Comparison of ENCODE assay signal across 23 cellular contexts in genomic region chr3:127006781-127007436, GRCh38. TPM values are rescaled to one million over a fixed set of nuclear protein-coding genes. Genes with fewer than 3 reads are reported as not detected.
DNase-seq lines count a peak whose midpoint lies in the region; ATAC-seq and TF ChIP-seq lines count a peak whose summit lies in the region.
"Had no signal": no experiment of that assay in that cellular context is flagged by ENCODE, and none has a peak within 500 bp of the region (broad histone marks: within the 10 kb centered on the region; RNA-seq: fewer than 3 reads in every experiment).

No MANE protein-coding gene starts in this region.

- H3K27ac ChIP-seq in foreskin keratinocyte = no peak overlapping the region
- H3K27ac ChIP-seq: gastrocnemius medialis, SK-N-MC, suprapubic skin, WERI-Rb-1 had no signal

- peaks cover 7% of the 10 kb centered on the region for H3K36me3 Mint-ChIP-seq in brain

- H3K9me3 Mint-ChIP-seq in brain = no peaks in the 10 kb centered on the region
- H3K9me3 Mint-ChIP-seq: CD4-positive, alpha-beta memory T cell; T-helper 2 cell treated with Interferon-gamma antibody and Interleukin-4, amounts not matched to agents 5 μg/mL and 100 μg/mL, for 36 hours had no signal

- no peaks in the 10 kb centered on the region for H3K4me1 ChIP-seq in foreskin keratinocyte

- H3K27me3 ChIP-seq in foreskin keratinocyte = no peaks in the 10 kb centered on the region
- H3K27me3 ChIP-seq: gastrocnemius medialis, suprapubic skin had no signal

- peak; percentile 34 for DNase-seq in G401 (ENCODE audit: low spot score)
- peak; percentile 54 for DNase-seq in HPDE6-E6E7 (ENCODE audit: extremely low spot score)
- DNase-seq in foreskin keratinocyte = peak; percentile 28 to 51
- no peak for DNase-seq in activated naive CD4-positive, alpha-beta T cell treated with Interleukin-2 at 50 U/mL for 16 hours
- DNase-seq: activated CD8-positive, alpha-beta memory T cell treated with anti-CD3 and anti-CD28 coated beads, Interleukin-2, amount 50 U/mL, for 48 hours; activated gamma-delta T cell; CD4-positive, alpha-beta memory T cell; DMS53; gastrocnemius medialis; hypothalamus; left ventricle myocardium superior; mucosa of descending colon; NCI-H1092 treated with DMSO at 0.1 percent for 48 hours; NCI-H2107; NCI-H510A; stimulated activated CD4-positive, alpha-beta T cell treated with anti-CD3 and anti-CD28 coated beads, Interleukin-1b, Interleukin-23, amount 100 ng/mL, for 48 hours had no signal

- H3K27ac Mint-ChIP-seq in brain = peak overlapping the region in 4 of 5 experiments; percentile 6 to 76 (median 41)
- H3K27ac Mint-ChIP-seq: T-helper 2 cell treated with Interferon-gamma antibody and Interleukin-4, amounts not matched to agents 5 μg/mL and 100 μg/mL, for 36 hours had no signal

- no peak overlapping the region for H3K4me3 Mint-ChIP-seq in brain
- H3K4me3 Mint-ChIP-seq: CD4-positive, alpha-beta memory T cell; T-helper 2 cell treated with Interferon-gamma antibody and Interleukin-4, amounts not matched to agents 5 μg/mL and 100 μg/mL, for 36 hours had no signal

- ATAC-seq in foreskin keratinocyte (peak; percentile 8), HG02571 (IDR thresholded peaks at IDR 0.05; ENCODE audit: unreplicated experiment) (no peak), HG02759 (IDR thresholded peaks at IDR 0.05; ENCODE audit: unreplicated experiment) (no peak)
- ATAC-seq: gastrocnemius medialis, left ventricle myocardium superior, mucosa of descending colon had no signal

- H3K4me1 Mint-ChIP-seq in brain = peaks cover 50% of the 10 kb centered on the region
- H3K4me1 Mint-ChIP-seq: CD4-positive, alpha-beta memory T cell had no signal

- TF ChIP-seq CTCF in brain (conservative IDR thresholded peaks at IDR 0.05) (no peak), foreskin keratinocyte (conservative IDR thresholded peaks at IDR 0.05) (no peak)

- in situ Hi-C loops in G401 (cut with HindIII; ENCODE audit: low sequenced_read_pairs) = no loop called here

- H3K27me3 Mint-ChIP-seq in brain = no peaks in the 10 kb centered on the region
- H3K27me3 Mint-ChIP-seq: CD4-positive, alpha-beta memory T cell had no signal

RNA-seq across cellular contexts. Expression of gene PLXNA1, which starts 24.0 kb away (rescaled TPM):
- 23.4 and 32.1 TPM in 2 replicates for total RNA-seq in G401 (2014; rRNA removed; shearing (Covaris generic))
- polyA plus RNA-seq in brain (ENCODE audit: insufficient read depth, low read depth, low replicate concordance) (22.2 TPM), foreskin keratinocyte (23.7 and 24.2 TPM in 2 replicates)
- total RNA-seq in foreskin keratinocyte = 76.1 and 82.6 TPM in 2 replicates
